In the genomic region with DNA sequence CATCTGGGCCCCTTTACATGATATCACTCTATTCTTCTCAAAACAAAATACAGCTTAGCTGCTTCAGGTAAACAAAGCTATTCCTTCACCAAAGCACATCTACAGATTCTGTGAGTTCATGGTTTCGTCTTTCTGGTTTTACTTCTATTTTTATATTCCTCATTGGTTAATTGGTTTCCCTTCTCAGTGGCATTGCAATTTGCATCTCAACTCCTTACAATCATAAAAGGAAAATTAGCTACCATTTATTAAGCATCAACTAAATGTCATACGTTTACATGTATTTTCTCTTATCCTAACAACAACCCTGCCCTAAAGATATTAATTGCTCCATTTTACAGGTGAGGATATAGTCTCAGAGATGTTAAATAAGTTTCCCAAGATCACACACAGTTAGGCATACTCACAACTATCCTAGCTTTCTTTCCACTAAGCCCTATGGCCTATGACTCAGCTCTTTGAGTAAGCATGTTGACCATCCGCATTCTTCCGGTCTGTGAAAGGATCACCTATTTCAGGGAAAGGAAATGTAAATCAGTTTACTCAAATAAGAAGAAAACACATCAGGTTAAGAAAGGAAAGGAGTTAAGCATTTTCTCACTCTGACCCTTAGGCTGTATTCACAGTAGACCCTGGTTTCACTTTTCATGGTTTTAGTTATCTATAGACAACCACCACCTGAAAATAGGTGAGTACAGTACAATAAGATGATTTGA, we compare ENCODE assay signal across 10 cellular contexts.
DNase-seq lines count a peak whose midpoint lies in the region; ATAC-seq and TF ChIP-seq lines count a peak whose summit lies in the region.
"Had no signal": no experiment of that assay in that cellular context is flagged by ENCODE, and none has a peak within 500 bp of the region (broad histone marks: within the 10 kb centered on the region; RNA-seq: fewer than 3 reads in every experiment).

No MANE protein-coding gene starts in this region.

- H3K36me3 ChIP-seq in endodermal cell (ENCODE audit: control insufficient read depth, insufficient read depth, low read length) = no peaks in the 10 kb centered on the region

- H3K27ac ChIP-seq in endodermal cell (ENCODE audit: low read depth, low read length) (no peak overlapping the region), right cardiac atrium (ENCODE audit: low read length) (no peak overlapping the region)

- H3K9me3 ChIP-seq in endodermal cell (ENCODE audit: control insufficient read depth, low read length) = no peaks in the 10 kb centered on the region
- H3K9me3 ChIP-seq in right cardiac atrium (ENCODE audit: control insufficient read depth, low read length) = no peaks in the 10 kb centered on the region

- no peaks in the 10 kb centered on the region for H3K27me3 Mint-ChIP-seq in endodermal cell (ENCODE audit: insufficient read depth)
- H3K27me3 Mint-ChIP-seq: B cell had no signal

- H3K4me3 ChIP-seq in endodermal cell (ENCODE audit: low read length) (no peak overlapping the region), right cardiac atrium (ENCODE audit: low read length) (no peak overlapping the region)

- H3K27ac Mint-ChIP-seq in endodermal cell = peak overlapping the region; percentile 86
- H3K27ac Mint-ChIP-seq: B cell had no signal

- peak; percentile 85 for DNase-seq in DMS53 (lab: John Stamatoyannopoulos, UW)
- DNase-seq in endodermal cell = peak; percentile 66
- DNase-seq in NCI-H2196 (lab: John Stamatoyannopoulos, UW; ENCODE audit: unreplicated experiment) = no peak
- no peak for DNase-seq in NCI-H510A treated with DMSO at 0.1 percent for 48 hours (lab: John Stamatoyannopoulos, UW)
- no peak for DNase-seq in right cardiac atrium
- DNase-seq in NCI-H2196 treated with DMSO at 0.1 percent for 48 hours (lab: John Stamatoyannopoulos, UW; ENCODE audit: unreplicated experiment) = no peak
- DNase-seq: NCI-H446 treated with DMSO at 0.1 percent for 48 hours had no signal

- WGBS in endodermal cell (ENCODE audit: insufficient coverage in 1 of 2, insufficient read length in 1 of 2), 2 experiments = 69 to 82% methylated on average over 4 of the region's 4 CpGs
- 86% methylated on average over 4 of the region's 4 CpGs for WGBS in right cardiac atrium

- intact Hi-C loops in right cardiac atrium (cut with DNase I) = loop anchor here in 2 of 4 donors (5.0 kb wide), 1 partner anchor 231 kb away; no protein-coding TSS in a partner anchor

- no peak for TF ChIP-seq CTCF in endodermal cell (conservative IDR thresholded peaks at IDR 0.05)

- no peak overlapping the region for H3K9ac ChIP-seq in endodermal cell (ENCODE audit: extremely low read depth, low read length, poor library complexity, severe bottlenecking)

- peaks cover 18% of the 10 kb centered on the region for H3K4me1 Mint-ChIP-seq in endodermal cell

- H3K4me1 ChIP-seq in endodermal cell (ENCODE audit: control insufficient read depth, insufficient read depth, low read length) (no peaks in the 10 kb centered on the region), right cardiac atrium (ENCODE audit: control insufficient read depth, insufficient read depth, low read length) (no peaks in the 10 kb centered on the region)

- ATAC-seq in GM21423 (IDR thresholded peaks at IDR 0.05; ENCODE audit: unreplicated experiment) (peak; percentile 85), HG03432 (IDR thresholded peaks at IDR 0.05; ENCODE audit: unreplicated experiment) (peak; percentile 90), right cardiac atrium (no peak)

- no peaks in the 10 kb centered on the region for H3K27me3 ChIP-seq in endodermal cell (ENCODE audit: control insufficient read depth, insufficient read depth, low read length, poor library complexity, severe bottlenecking)
- no peaks in the 10 kb centered on the region for H3K27me3 ChIP-seq in right cardiac atrium (ENCODE audit: control insufficient read depth, insufficient read depth)

- no peaks in the 10 kb centered on the region for H3K9me3 Mint-ChIP-seq in endodermal cell

- H3K4me3 Mint-ChIP-seq in endodermal cell = no peak overlapping the region
- H3K4me3 Mint-ChIP-seq: B cell had no signal

- H3K36me3 Mint-ChIP-seq in endodermal cell (ENCODE audit: low read depth) = no peaks in the 10 kb centered on the region

Comparison
In these comparisons a context has a peak if more than half of its experiments do, and no peak if none do; other contexts are left out.
1. DNase-seq: peak in DMS53 (single experiment) and endodermal cell (single experiment); none in NCI-H2196 (single experiment), NCI-H510A treated with DMSO at 0.1 percent for 48 hours (single experiment), right cardiac atrium (0 of 3) and NCI-H2196 treated with DMSO at 0.1 percent for 48 hours (single experiment).
2. ATAC-seq: peak in GM21423 (single experiment) and HG03432 (single experiment); none in right cardiac atrium (0 of 2).